25 cellular contexts compared by ENCODE assay signal in genomic region chr7:157470699-157471098, GRCh38.
A peak's percentile ranks its signal among the peaks of the same experiment; 100 is the strongest.
DNase-seq lines count a peak whose midpoint lies in the region; ATAC-seq and TF ChIP-seq lines count a peak whose summit lies in the region.
"Had no signal": no experiment of that assay in that cellular context is flagged by ENCODE, and none has a peak within 500 bp of the region (broad histone marks: within the 10 kb centered on the region; RNA-seq: fewer than 3 reads in every experiment).

No MANE protein-coding gene starts in this region.

- H3K18ac ChIP-seq in H9 (ENCODE audit: insufficient read length, low read depth, low read length), result no peak overlapping the region

- H2AFZ ChIP-seq in H9 (ENCODE audit: low read length), result no peak overlapping the region

- TF ChIP-seq POLR2A in spleen (IDR thresholded peaks at IDR 0.05), result no peak

- H2BK120ac ChIP-seq in H9 (ENCODE audit: low read depth, low read length, poor library complexity, severe bottlenecking), result no peak overlapping the region

- H3K9me3 ChIP-seq in H9 (ENCODE audit: control insufficient read depth, low read depth, low read length) (peaks cover 6% of the 10 kb centered on the region), spleen (peaks cover 0 to 32% (median 26%) of the 10 kb centered on the region in 8 donors)
- H3K9me3 ChIP-seq: colonic mucosa had no signal

- no peak overlapping the region for H4K8ac ChIP-seq in H9 (replicated peaks; ENCODE audit: insufficient read length, low read depth, low read length)

- DNase-seq in activated CD4-positive, alpha-beta memory T cell treated with anti-CD3 and anti-CD28 coated beads, Interleukin-2, amount 10 ng/mL, durations not matched to agents 7 days and 5 days, result no peak
- no peak for DNase-seq in activated CD4-positive, alpha-beta memory T cell treated with anti-CD3 and anti-CD28 coated beads for 36 hours
- DNase-seq in H9, result peak; percentile 11
- peak; percentile 28 for DNase-seq in ecto neural progenitor cell (ENCODE audit: low spot score)
- peak; percentile 70 for DNase-seq in spleen
- no peak for DNase-seq in central memory CD4-positive, alpha-beta T cell
- DNase-seq: activated CD4-positive, alpha-beta T cell treated with anti-CD3 and anti-CD28 coated beads, Interleukin-2, amount 50 U/mL, for 4 hours; activated T-cell treated with anti-CD3 and anti-CD28 coated beads, Interleukin-2, amount 50 U/mL, for 24 hours; C1 segment of cervical spinal cord; colonic mucosa; GF-D8; NCI-H1694; NCI-H2171 treated with DMSO at 0.1 percent for 48 hours; NCI-H526 treated with DMSO at 0.1 percent for 48 hours; nephron progenitor cell; psoas muscle; small intestine; stimulated activated CD4-positive, alpha-beta T cell treated with anti-CD3 and anti-CD28 coated beads, Interleukin-2, amount 100 ng/mL, for 48 hours had no signal

- no peak overlapping the region for H3K9ac ChIP-seq in H9 (ENCODE audit: extremely low read depth, insufficient read length, low read length)
- H3K9ac ChIP-seq: KMS-11 had no signal

- H3K4me1 ChIP-seq in H9 (ENCODE audit: insufficient read depth, low read length) (no peaks in the 10 kb centered on the region), spleen (peaks cover 0 to 19% (median 1%) of the 10 kb centered on the region in 6 donors)
- H3K4me1 ChIP-seq: colonic mucosa, psoas muscle, upper lobe of left lung had no signal

- H3K4me1 Mint-ChIP-seq in activated CD4-positive, alpha-beta memory T cell treated with anti-CD3 and anti-CD28 coated beads, Interleukin-2, amount 10 ng/mL, durations not matched to agents 7 days and 5 days, result peaks cover 37% of the 10 kb centered on the region
- peaks cover 26% of the 10 kb centered on the region for H3K4me1 Mint-ChIP-seq in activated CD4-positive, alpha-beta memory T cell treated with anti-CD3 and anti-CD28 coated beads for 36 hours (ENCODE audit: low read depth)
- peaks cover 7 to 13% of the 10 kb centered on the region in 2 experiments; a peak in 3 of 4 replicates for H3K4me1 Mint-ChIP-seq in H9
- H3K4me1 Mint-ChIP-seq: mesothelial cell of epicardium had no signal

- H3K4me3 ChIP-seq in spleen, result no peak overlapping the region
- H3K4me3 ChIP-seq: colonic mucosa, psoas muscle, upper lobe of left lung had no signal

- H3K27ac ChIP-seq in H9 (ENCODE audit: insufficient read length, low read depth, low read length) (no peak overlapping the region), spleen (peak overlapping the region in 2 of 8 donors; percentile 57 to 73)
- H3K27ac ChIP-seq: colonic mucosa, KMS-11, psoas muscle, upper lobe of left lung had no signal

- no peak overlapping the region for H2BK12ac ChIP-seq in H9 (ENCODE audit: insufficient read length, low read depth, low read length)

- H3K36me3 Mint-ChIP-seq in activated CD4-positive, alpha-beta memory T cell treated with anti-CD3 and anti-CD28 coated beads, Interleukin-2, amount 10 ng/mL, durations not matched to agents 7 days and 5 days (ENCODE audit: low read depth), result peaks cover 39% of the 10 kb centered on the region
- peaks cover 20% of the 10 kb centered on the region for H3K36me3 Mint-ChIP-seq in activated CD4-positive, alpha-beta memory T cell treated with anti-CD3 and anti-CD28 coated beads for 36 hours
- H3K36me3 Mint-ChIP-seq in H9 (ENCODE audit: insufficient read depth in 1 of 3, low read depth in 3 of 3), result peaks cover 4 to 24% (median 15%) of the 10 kb centered on the region in 3 experiments; a peak in 6 of 7 replicates
- H3K36me3 Mint-ChIP-seq: mesothelial cell of epicardium had no signal

- CTCF ChIA-PET in activated CD4-positive, alpha-beta memory T cell treated with anti-CD3 and anti-CD28 coated beads, Interleukin-2, amount 10 ng/mL, durations not matched to agents 7 days and 5 days (lab: Charles Lee), result interaction anchor here (1.2 kb wide), 1 partner anchor 31 kb away, joined by 3 read pairs; no protein-coding TSS in a partner anchor
- CTCF ChIA-PET in activated CD4-positive, alpha-beta memory T cell treated with anti-CD3 and anti-CD28 coated beads for 36 hours (lab: Charles Lee), result no interaction called here

- TF ChIP-seq CTCF in H9 (conservative IDR thresholded peaks at IDR 0.05) (no peak), spleen (IDR thresholded peaks at IDR 0.05 in 8 of 11, conservative IDR thresholded peaks at IDR 0.05 in 3 of 11) (no peak)

- H3K27me3 Mint-ChIP-seq in activated CD4-positive, alpha-beta memory T cell treated with anti-CD3 and anti-CD28 coated beads, Interleukin-2, amount 10 ng/mL, durations not matched to agents 7 days and 5 days, result peaks cover 9% of the 10 kb centered on the region
- H3K27me3 Mint-ChIP-seq in activated CD4-positive, alpha-beta memory T cell treated with anti-CD3 and anti-CD28 coated beads for 36 hours, result no peaks in the 10 kb centered on the region
- H3K27me3 Mint-ChIP-seq in H9 (ENCODE audit: low read depth), result peaks cover 72% of the 10 kb centered on the region
- H3K27me3 Mint-ChIP-seq: activated T-cell treated with anti-CD3 and anti-CD28 coated beads, Interleukin-2, amount 50 U/mL, for 24 hours; stimulated activated naive CD8-positive, alpha-beta T cell treated with anti-CD3 and anti-CD28 coated beads, Interleukin-15, Interleukin-2, amounts not matched to agents 100 ng/mL and 50 ng/mL, for 24 hours had no signal

- peak overlapping the region; percentile 91 for H3K27ac Mint-ChIP-seq in activated CD4-positive, alpha-beta memory T cell treated with anti-CD3 and anti-CD28 coated beads, Interleukin-2, amount 10 ng/mL, durations not matched to agents 7 days and 5 days
- H3K27ac Mint-ChIP-seq in activated CD4-positive, alpha-beta memory T cell treated with anti-CD3 and anti-CD28 coated beads for 36 hours, result no peak overlapping the region
- H3K27ac Mint-ChIP-seq in H9, result no peak overlapping the region
- H3K27ac Mint-ChIP-seq: activated T-cell treated with anti-CD3 and anti-CD28 coated beads, Interleukin-2, amount 50 U/mL, for 24 hours; mesothelial cell of epicardium; nephron progenitor cell; stimulated activated naive CD8-positive, alpha-beta T cell treated with anti-CD3 and anti-CD28 coated beads, Interleukin-15, Interleukin-2, amounts not matched to agents 100 ng/mL and 50 ng/mL, for 24 hours had no signal

- H2BK20ac ChIP-seq in H9 (ENCODE audit: low read depth, low read length, poor library complexity, severe bottlenecking), result no peak overlapping the region

- H3K56ac ChIP-seq in H9 (ENCODE audit: insufficient read length, low read depth, low read length), result no peak overlapping the region

- H3T11ph ChIP-seq in H9 (ENCODE audit: low read length), result no peak overlapping the region

- no peak overlapping the region for H2BK15ac ChIP-seq in H9 (ENCODE audit: low read depth, low read length)

- H3K4me3 Mint-ChIP-seq in activated CD4-positive, alpha-beta memory T cell treated with anti-CD3 and anti-CD28 coated beads, Interleukin-2, amount 10 ng/mL, durations not matched to agents 7 days and 5 days, result peak overlapping the region; percentile 22
- no peak overlapping the region for H3K4me3 Mint-ChIP-seq in activated CD4-positive, alpha-beta memory T cell treated with anti-CD3 and anti-CD28 coated beads for 36 hours
- H3K4me3 Mint-ChIP-seq in H9, result no peak overlapping the region
- H3K4me3 Mint-ChIP-seq: activated T-cell treated with anti-CD3 and anti-CD28 coated beads, Interleukin-2, amount 50 U/mL, for 24 hours; brain; mesothelial cell of epicardium; nephron progenitor cell; stimulated activated naive CD8-positive, alpha-beta T cell treated with anti-CD3 and anti-CD28 coated beads, Interleukin-15, Interleukin-2, amounts not matched to agents 100 ng/mL and 50 ng/mL, for 24 hours had no signal

- H4K5ac ChIP-seq in H9 (ENCODE audit: insufficient read length, low read depth, low read length), result no peak overlapping the region

- no peaks in the 10 kb centered on the region for H3K79me1 ChIP-seq in H9 (ENCODE audit: insufficient read depth, low read depth, low read length, poor library complexity, severe bottlenecking)

- ATAC-seq in GM21576 (IDR thresholded peaks at IDR 0.05; ENCODE audit: unreplicated experiment) (no peak), HG03045 (IDR thresholded peaks at IDR 0.05; ENCODE audit: unreplicated experiment) (no peak)
- ATAC-seq: psoas muscle had no signal

- no peaks in the 10 kb centered on the region for H3K36me3 ChIP-seq in spleen
- H3K36me3 ChIP-seq: colonic mucosa, upper lobe of left lung had no signal

- no peak overlapping the region for H2BK5ac ChIP-seq in H9 (ENCODE audit: insufficient read length, low read length)

- no peak overlapping the region for H3K4ac ChIP-seq in H9 (ENCODE audit: low read depth, low read length)

- H3K23me2 ChIP-seq in H9 (ENCODE audit: insufficient read length, low read depth, low read length, poor library complexity, severe bottlenecking), result no peaks in the 10 kb centered on the region

- H2AK5ac ChIP-seq in H9 (ENCODE audit: insufficient read length, low read length), result no peak overlapping the region

- H3K79me2 ChIP-seq in H9 (ENCODE audit: insufficient read depth, low read length), result no peaks in the 10 kb centered on the region

- H4K91ac ChIP-seq in H9 (ENCODE audit: insufficient read length, low read depth, low read length), result no peak overlapping the region

- H3K27me3 ChIP-seq in H9 (ENCODE audit: insufficient read depth, low read length) (no peaks in the 10 kb centered on the region), spleen (replicated peaks in 1 of 7) (peaks cover 0 to 33% (median 3%) of the 10 kb centered on the region in 7 donors)
- H3K27me3 ChIP-seq: colonic mucosa, upper lobe of left lung had no signal

- H3K4me2 ChIP-seq in H9 (ENCODE audit: insufficient read depth, insufficient read length, low read length), result no peak overlapping the region
- H3K4me2 ChIP-seq: KMS-11 had no signal

- H3K14ac ChIP-seq in H9 (ENCODE audit: insufficient read depth, low read length), result no peak overlapping the region

- peaks cover 23% of the 10 kb centered on the region for H3K9me3 Mint-ChIP-seq in activated CD4-positive, alpha-beta memory T cell treated with anti-CD3 and anti-CD28 coated beads, Interleukin-2, amount 10 ng/mL, durations not matched to agents 7 days and 5 days
- H3K9me3 Mint-ChIP-seq in activated CD4-positive, alpha-beta memory T cell treated with anti-CD3 and anti-CD28 coated beads for 36 hours, result peaks cover 24% of the 10 kb centered on the region
- H3K9me3 Mint-ChIP-seq in H9, result peaks cover 25 to 27% of the 10 kb centered on the region in 2 experiments

- no CpG with 5 or more reads among the region's 17 CpGs for whole genome bisulfite sequencing in H9 (ENCODE audit: extremely low coverage, insufficient read length, low lambda C conversion rate)
- WGBS in spleen, 5 donors, result 90 to 96% (median 95%) methylated on average over 14 to 17 of the region's 17 CpGs

- POLR2A ChIA-PET in activated CD4-positive, alpha-beta memory T cell treated with anti-CD3 and anti-CD28 coated beads, Interleukin-2, amount 10 ng/mL, durations not matched to agents 7 days and 5 days (lab: Charles Lee), result interaction anchor here (0.7 to 2.6 kb wide), 6 partner anchors 15 to 142 kb away, joined by 3 to 12 read pairs (median 6); no protein-coding TSS in a partner anchor
- POLR2A ChIA-PET in activated CD4-positive, alpha-beta memory T cell treated with anti-CD3 and anti-CD28 coated beads for 36 hours (lab: Charles Lee), result no interaction called here

- intact Hi-C loops in activated CD4-positive, alpha-beta memory T cell treated with anti-CD3 and anti-CD28 coated beads for 36 hours (cut with micrococcal nuclease), result no loop called here
- intact Hi-C loops in spleen (cut with DNase I; ENCODE audit: low total_unique reads), result no loop called here

- H3K23ac ChIP-seq in H9 (ENCODE audit: insufficient read length, low read depth, low read length), result no peak overlapping the region

- no peaks in the 10 kb centered on the region for H4K20me1 ChIP-seq in H9 (ENCODE audit: control insufficient read depth, insufficient read depth, insufficient read length)

Comparison
In these comparisons a context has a peak if more than half of its experiments do, and no peak if none do; other contexts are left out.
1. DNase-seq: peak in H9 (single experiment), ecto neural progenitor cell (single experiment) and spleen (single experiment); none in activated CD4-positive, alpha-beta memory T cell treated with anti-CD3 and anti-CD28 coated beads, Interleukin-2, amount 10 ng/mL, durations not matched to agents 7 days and 5 days (single experiment), activated CD4-positive, alpha-beta memory T cell treated with anti-CD3 and anti-CD28 coated beads for 36 hours (single experiment) and central memory CD4-positive, alpha-beta T cell (single experiment).